12 cellular contexts compared by ENCODE assay signal in genomic region chr11:69156673-69157155, GRCh38. TPM values are rescaled to one million over a fixed set of nuclear protein-coding genes. Genes with fewer than 3 reads are reported as not detected.
DNase-seq lines count a peak whose midpoint lies in the region; ATAC-seq, FAIRE-seq and TF ChIP-seq lines count a peak whose summit lies in the region.
"Had no signal": no experiment of that assay in that cellular context is flagged by ENCODE, and none has a peak within 500 bp of the region (broad histone marks: within the 10 kb centered on the region; RNA-seq: fewer than 3 reads in every experiment).

No MANE protein-coding gene starts in this region.

- no peaks in the 10 kb centered on the region for H3K36me3 ChIP-seq in IMR-90 (ENCODE audit: control insufficient read depth, insufficient read depth, low read length)
- H3K36me3 ChIP-seq in endodermal cell (ENCODE audit: control insufficient read depth, insufficient read depth, low read length) = no peaks in the 10 kb centered on the region
- H3K36me3 ChIP-seq in adrenal gland (replicated peaks in 1 of 2) = no peaks in the 10 kb centered on the region
- H3K36me3 ChIP-seq: BLaER1 had no signal

- H2AFZ ChIP-seq in IMR-90 (replicated peaks; ENCODE audit: low read length, poor library complexity) = peak overlapping the region; percentile 83

- no peak for FAIRE-seq in A549 (lab: Jason Lieb, UNC)
- FAIRE-seq: GM12891 had no signal

- H3K36me3 Mint-ChIP-seq in endodermal cell (ENCODE audit: low read depth) (no peaks in the 10 kb centered on the region), neural crest cell (ENCODE audit: low read depth) (peaks cover 4% of the 10 kb centered on the region), chondrocyte (ENCODE audit: low read depth) (no peaks in the 10 kb centered on the region)
- peaks cover 0 to 10% of the 10 kb centered on the region in 2 donors for H3K36me3 Mint-ChIP-seq in stimulated activated naive B cell treated with anti-CD40 and anti-IgM and Interleukin-4, amounts not matched to agents 10 μg/mL and 1 μg/mL and 100 μg/mL, for 72 hours
- H3K36me3 Mint-ChIP-seq: activated naive CD8-positive, alpha-beta T cell treated with anti-CD3 and anti-CD28 coated beads, Interleukin-2, amount 10 ng/mL, durations not matched to agents 7 days and 5 days had no signal

- H4K5ac ChIP-seq in IMR-90 (ENCODE audit: low read depth, low read length) = peak overlapping the region; percentile 81

- DNase-seq in A549 (ENCODE audit: low read depth in 1 of 2, low spot score in 1 of 2) = no peak
- peak; percentile 29 for DNase-seq in IMR-90
- no peak for DNase-seq in endodermal cell
- peak; percentile 34 for DNase-seq in neural crest cell (ENCODE audit: low read depth, low spot score)
- DNase-seq in adrenal gland = no peak
- DNase-seq in chondrocyte (ENCODE audit: low spot score) = no peak
- no peak for DNase-seq in RPMI8226
- no peak for DNase-seq in stimulated activated naive B cell treated with anti-CD40 and anti-IgM and Interleukin-4, amounts not matched to agents 10 μg/mL and 1 μg/mL and 100 μg/mL, for 72 hours
- DNase-seq: activated naive CD8-positive, alpha-beta T cell treated with anti-CD3 and anti-CD28 coated beads, Interleukin-2, amount 10 ng/mL, durations not matched to agents 7 days and 5 days; mesendoderm had no signal

- no peak for TF ChIP-seq RAD21 in A549 (conservative IDR thresholded peaks at IDR 0.05 in 1 of 2, IDR thresholded peaks at IDR 0.05 in 1 of 2)
- TF ChIP-seq RAD21 in IMR-90 (IDR thresholded peaks at IDR 0.05; ENCODE audit: low read length) = no peak

- WGBS in A549 (ENCODE audit: missing lambda C conversion rate) = 78% methylated on average over 14 of the region's 15 CpGs
- WGBS in IMR-90 (ENCODE audit: extremely low coverage in 2 of 2, insufficient read length in 1 of 2), 2 experiments = no CpG with 5 or more reads among the region's 15 CpGs
- 92 to 94% methylated on average over 7 to 15 of the region's 15 CpGs for WGBS in endodermal cell (ENCODE audit: insufficient coverage in 1 of 2, insufficient read length in 1 of 2), 2 experiments
- 82 to 87% (median 86%) methylated on average over 6 to 15 of the region's 15 CpGs for WGBS in adrenal gland, 4 donors

- H3K27ac Mint-ChIP-seq in endodermal cell (no peak overlapping the region), neural crest cell (ENCODE audit: unreplicated experiment) (peak overlapping the region; percentile 99), chondrocyte (ENCODE audit: unreplicated experiment) (no peak overlapping the region)
- H3K27ac Mint-ChIP-seq in stimulated activated naive B cell treated with anti-CD40 and anti-IgM and Interleukin-4, amounts not matched to agents 10 μg/mL and 1 μg/mL and 100 μg/mL, for 72 hours = no peak overlapping the region
- H3K27ac Mint-ChIP-seq: activated naive CD8-positive, alpha-beta T cell treated with anti-CD3 and anti-CD28 coated beads, Interleukin-2, amount 10 ng/mL, durations not matched to agents 7 days and 5 days had no signal

- H3K18ac ChIP-seq in IMR-90 (ENCODE audit: low read depth, low read length) = peak overlapping the region; percentile 67; the same call in 1 of the 2 replicates

- dilution Hi-C loops in IMR-90 (cut with HindIII; ENCODE audit: low sequenced_read_pairs, unreplicated experiment) = no loop called here

- no TSS peak for BruUV-seq in IMR-90 (replicated peaks; lab: Mats Ljungman, UMichigan)

- H3K4me3 Mint-ChIP-seq in endodermal cell = no peak overlapping the region
- peak overlapping the region; percentile 78 for H3K4me3 Mint-ChIP-seq in neural crest cell
- no peak overlapping the region for H3K4me3 Mint-ChIP-seq in chondrocyte (ENCODE audit: unreplicated experiment)
- H3K4me3 Mint-ChIP-seq in stimulated activated naive B cell treated with anti-CD40 and anti-IgM and Interleukin-4, amounts not matched to agents 10 μg/mL and 1 μg/mL and 100 μg/mL, for 72 hours = peak overlapping the region in 1 of 2 donors; percentile 41
- H3K4me3 Mint-ChIP-seq: activated naive CD8-positive, alpha-beta T cell treated with anti-CD3 and anti-CD28 coated beads, Interleukin-2, amount 10 ng/mL, durations not matched to agents 7 days and 5 days had no signal

- H3K4me2 ChIP-seq in A549 = peak overlapping the region; percentile 42; the same call in 2 of the 3 replicates
- no peak overlapping the region; the same call in 1 of the 2 replicates for H3K4me2 ChIP-seq in IMR-90 (ENCODE audit: low read depth, low read length)
- H3K4me2 ChIP-seq: BLaER1 had no signal

- H3K9me3 ChIP-seq in A549 = no peaks in the 10 kb centered on the region
- no peaks in the 10 kb centered on the region for H3K9me3 ChIP-seq in IMR-90 (ENCODE audit: control insufficient read depth, insufficient read depth, low read length)
- no peaks in the 10 kb centered on the region for H3K9me3 ChIP-seq in endodermal cell (ENCODE audit: control insufficient read depth, low read length)
- no peaks in the 10 kb centered on the region for H3K9me3 ChIP-seq in adrenal gland (replicated peaks in 1 of 3)
- H3K9me3 ChIP-seq: BLaER1 had no signal

- peak overlapping the region; percentile 73; the same call in 1 of the 3 replicates for H2BK15ac ChIP-seq in IMR-90 (ENCODE audit: low read depth, low read length)

- intact Hi-C loops in IMR-90 (cut with micrococcal nuclease) (no loop called here), adrenal gland (cut with DNase I) (no loop called here)

- H3K14ac ChIP-seq in IMR-90 (replicated peaks; ENCODE audit: low read depth, low read length) = peak overlapping the region; percentile 83

- TF ChIP-seq POLR2A in A549 (IDR thresholded peaks at IDR 0.05; ENCODE audit: low read length) (no peak), IMR-90 (IDR thresholded peaks at IDR 0.05; ENCODE audit: low read depth, low read length) (no peak), adrenal gland (IDR thresholded peaks at IDR 0.05) (no peak)

- H3K9me3 Mint-ChIP-seq in endodermal cell (no peaks in the 10 kb centered on the region), neural crest cell (peaks cover 3% of the 10 kb centered on the region), chondrocyte (ENCODE audit: low read depth) (no peaks in the 10 kb centered on the region)
- H3K9me3 Mint-ChIP-seq in stimulated activated naive B cell treated with anti-CD40 and anti-IgM and Interleukin-4, amounts not matched to agents 10 μg/mL and 1 μg/mL and 100 μg/mL, for 72 hours = no peaks in the 10 kb centered on the region
- H3K9me3 Mint-ChIP-seq: activated naive CD8-positive, alpha-beta T cell treated with anti-CD3 and anti-CD28 coated beads, Interleukin-2, amount 10 ng/mL, durations not matched to agents 7 days and 5 days had no signal

- in situ Hi-C loops in IMR-90 (cut with MboI; ENCODE audit: low sequenced_read_pairs) = no loop called here

- H3K4me1 Mint-ChIP-seq in endodermal cell (peaks cover 20% of the 10 kb centered on the region), neural crest cell (peaks cover 68% of the 10 kb centered on the region), chondrocyte (ENCODE audit: low read depth) (peaks cover 37% of the 10 kb centered on the region)
- peaks cover 16 to 31% of the 10 kb centered on the region in 2 donors for H3K4me1 Mint-ChIP-seq in stimulated activated naive B cell treated with anti-CD40 and anti-IgM and Interleukin-4, amounts not matched to agents 10 μg/mL and 1 μg/mL and 100 μg/mL, for 72 hours
- H3K4me1 Mint-ChIP-seq: activated naive CD8-positive, alpha-beta T cell treated with anti-CD3 and anti-CD28 coated beads, Interleukin-2, amount 10 ng/mL, durations not matched to agents 7 days and 5 days had no signal

- peak overlapping the region; percentile 80 for H4K91ac ChIP-seq in IMR-90 (ENCODE audit: insufficient read depth, low read depth, low read length)

- peak overlapping the region; percentile 43; the same call in 1 of the 2 replicates for H2BK20ac ChIP-seq in IMR-90 (ENCODE audit: low read depth, low read length)

- peak overlapping the region; percentile 52 to 80 for H4K8ac ChIP-seq in IMR-90 (ENCODE audit: low read depth in 2 of 2, low read length in 2 of 2)

- peak overlapping the region; percentile 83 for H2AK9ac ChIP-seq in IMR-90 (replicated peaks; ENCODE audit: low read depth, low read length, poor library complexity)

- no peaks in the 10 kb centered on the region for H4K20me1 ChIP-seq in IMR-90 (ENCODE audit: insufficient read depth, low read length)

- TF ChIP-seq EP300 in A549 (IDR thresholded peaks at IDR 0.05) = no peak

- peak overlapping the region; percentile 97 for H2AK5ac ChIP-seq in IMR-90 (ENCODE audit: low read depth, low read length)

- peak overlapping the region; percentile 20; the same call in 1 of the 2 replicates for H3K9ac ChIP-seq in IMR-90 (ENCODE audit: low read depth, low read length)
- H3K9ac ChIP-seq in endodermal cell (ENCODE audit: extremely low read depth, low read length, poor library complexity, severe bottlenecking) = no peak overlapping the region
- H3K9ac ChIP-seq: BLaER1 had no signal

- peaks cover 3% of the 10 kb centered on the region for H3K9me1 ChIP-seq in IMR-90 (ENCODE audit: insufficient read depth, low read length)

- no peaks in the 10 kb centered on the region for H3K79me1 ChIP-seq in IMR-90 (ENCODE audit: low read depth in 1 of 2, low read length in 2 of 2)

- H2BK5ac ChIP-seq in IMR-90 (ENCODE audit: low read depth, low read length, poor library complexity, severe bottlenecking) = no peak overlapping the region

- H3K4me3 ChIP-seq in A549 (no peak overlapping the region), IMR-90 (ENCODE audit: insufficient read depth, low read depth, low read length) (no peak overlapping the region), endodermal cell (ENCODE audit: low read length) (no peak overlapping the region), adrenal gland (no peak overlapping the region)
- H3K4me3 ChIP-seq: BLaER1 had no signal

- H2BK120ac ChIP-seq in IMR-90 (ENCODE audit: low read depth, low read length) = peak overlapping the region; percentile 75

- CTCF ChIA-PET in A549 (lab: Yijun Ruan, JAX) (interaction anchor here (1.0 to 4.2 kb wide), 5 partner anchors 11 to 112 kb away, joined by 3 to 21 read pairs (median 3); no protein-coding TSS in a partner anchor), IMR-90 (lab: Yijun Ruan, JAX) (no interaction called here)

- H3K4me1 ChIP-seq in A549 = peaks cover 10% of the 10 kb centered on the region; the same call in 2 of the 3 replicates
- peaks cover 20% of the 10 kb centered on the region for H3K4me1 ChIP-seq in IMR-90 (ENCODE audit: control insufficient read depth, insufficient read depth, low read length)
- H3K4me1 ChIP-seq in endodermal cell (ENCODE audit: control insufficient read depth, insufficient read depth, low read length) = no peaks in the 10 kb centered on the region
- H3K4me1 ChIP-seq in adrenal gland (replicated peaks in 1 of 2) = no peaks in the 10 kb centered on the region

- TF ChIP-seq CTCF in A549 (IDR thresholded peaks at IDR 0.05) (no peak), IMR-90 (conservative IDR thresholded peaks at IDR 0.05; ENCODE audit: low read depth, low read length) (no peak), endodermal cell (conservative IDR thresholded peaks at IDR 0.05) (no peak), neural crest cell (conservative IDR thresholded peaks at IDR 0.05) (no peak), adrenal gland (IDR thresholded peaks at IDR 0.05) (no peak), chondrocyte (IDR thresholded peaks at IDR 0.05) (no peak)

- POLR2A ChIA-PET in A549 (lab: Yijun Ruan, JAX) (no interaction called here), IMR-90 (lab: Charles Lee; ENCODE audit: unreplicated experiment) (no interaction called here)

- H3K23ac ChIP-seq in IMR-90 (ENCODE audit: low read depth, low read length) = peak overlapping the region; percentile 47; the same call in 1 of the 2 replicates

- H3K27me3 Mint-ChIP-seq in endodermal cell (ENCODE audit: insufficient read depth) = peaks cover 2% of the 10 kb centered on the region
- H3K27me3 Mint-ChIP-seq in neural crest cell (ENCODE audit: low read depth) = peaks cover 3% of the 10 kb centered on the region
- peaks cover 2% of the 10 kb centered on the region for H3K27me3 Mint-ChIP-seq in chondrocyte (ENCODE audit: low read depth)
- H3K27me3 Mint-ChIP-seq in stimulated activated naive B cell treated with anti-CD40 and anti-IgM and Interleukin-4, amounts not matched to agents 10 μg/mL and 1 μg/mL and 100 μg/mL, for 72 hours = peaks cover 6 to 9% of the 10 kb centered on the region in 2 donors
- H3K27me3 Mint-ChIP-seq: activated naive CD8-positive, alpha-beta T cell treated with anti-CD3 and anti-CD28 coated beads, Interleukin-2, amount 10 ng/mL, durations not matched to agents 7 days and 5 days had no signal

- H3K56ac ChIP-seq in IMR-90 (ENCODE audit: extremely low read depth, insufficient read depth, low read length) = no peak overlapping the region

- peak overlapping the region in 1 of 2 experiments; percentile 55; a peak in 4 of 6 replicates for H3K27ac ChIP-seq in A549
- peak overlapping the region; percentile 49 for H3K27ac ChIP-seq in IMR-90 (ENCODE audit: insufficient read depth, low read length)
- peak overlapping the region; percentile 95 for H3K27ac ChIP-seq in endodermal cell (ENCODE audit: low read depth, low read length)
- no peak overlapping the region for H3K27ac ChIP-seq in adrenal gland
- H3K27ac ChIP-seq: BLaER1 had no signal

- ATAC-seq in A549 (peak in 1 of 2 experiments; percentile 42; a peak in 3 of 6 replicates), IMR-90 (ENCODE audit: low read depth) (peak; percentile 52)
- no peak for ATAC-seq in stimulated activated naive B cell treated with anti-CD40 and anti-IgM and Interleukin-4, amounts not matched to agents 10 μg/mL and 1 μg/mL and 100 μg/mL, for 72 hours (replicated peaks)

- H3K4ac ChIP-seq in IMR-90 (ENCODE audit: low read depth, low read length) = peak overlapping the region; percentile 85

- no peaks in the 10 kb centered on the region for H3K27me3 ChIP-seq in IMR-90 (ENCODE audit: control insufficient read depth, insufficient read depth, low read length)
- no peaks in the 10 kb centered on the region for H3K27me3 ChIP-seq in endodermal cell (ENCODE audit: control insufficient read depth, insufficient read depth, low read length, poor library complexity, severe bottlenecking)
- no peaks in the 10 kb centered on the region for H3K27me3 ChIP-seq in adrenal gland

RNA-seq across cellular contexts. Expression of gene SMIM38, which starts 1.0 kb away (rescaled TPM):
- polyA plus RNA-seq in A549 (2011; rRNA removed) = 0.08 and 0.24 TPM in 2 replicates
- polyA plus RNA-seq in A549 (2012; cell fraction: cytosol; rRNA removed) = 0.01 TPM in 2 replicates
- 0.23 and 0.27 TPM in 2 replicates for polyA plus RNA-seq in A549 (2012; cell fraction: nucleus; rRNA removed)
- 0.05 to 0.08 TPM in 2 of 3 replicates, not detected in the other for polyA plus RNA-seq in A549 (2017; fragmentation: RNase III; extraction: RNeasy Plus Mini Kit Qiagen cat#74134 plus additional on column Dnase treatment)
- polyA minus RNA-seq in A549 (2011; rRNA and poly(A)+ RNA removed) = 0.15 and 0.21 TPM in 2 replicates
- under 0.01 and 0.28 TPM in 2 replicates for total RNA-seq in IMR-90 (2012; rRNA removed)
- 0.05 and 0.07 TPM in 2 replicates for polyA plus RNA-seq in IMR-90 (2012; rRNA removed)
- 0.02 and 0.03 TPM in 2 replicates for polyA plus RNA-seq in IMR-90 (2012; cell fraction: cytosol; rRNA removed)
- polyA plus RNA-seq in IMR-90 (2012; cell fraction: nucleus; rRNA removed; ENCODE audit: low replicate concordance) = 0.56 and 0.64 TPM in 2 replicates
- under 1 TPM; 0.20 to 0.64 TPM for total RNA-seq in endodermal cell
- 0.18 TPM for polyA plus RNA-seq in endodermal cell (2013, experiment 1 of 2)
- polyA plus RNA-seq in endodermal cell (2013, experiment 2 of 2) = not detected
- total RNA-seq in neural crest cell = 1.1 and 1.4 TPM in 2 replicates
- under 1 TPM in 6 of 8 donors, not detected in 2; 0.11 to 0.26 (median 0.16) TPM for total RNA-seq in adrenal gland
- polyA plus RNA-seq in adrenal gland = under 1 TPM in 1 of 3 donors, not detected in 2; 0.16 TPM
- 0.12 to 0.60 TPM (median 0.41 TPM) in 3 replicates for total RNA-seq in chondrocyte

Comparison
In these comparisons a context has a peak if more than half of its experiments do, and no peak if none do; other contexts are left out.
1. DNase-seq: peak in IMR-90 (single experiment) and neural crest cell (single experiment); none in A549 (0 of 2), endodermal cell (single experiment), adrenal gland (0 of 7), chondrocyte (single experiment), RPMI8226 (single experiment) and stimulated activated naive B cell treated with anti-CD40 and anti-IgM and Interleukin-4, amounts not matched to agents 10 μg/mL and 1 μg/mL and 100 μg/mL, for 72 hours (single experiment).
2. H3K27ac ChIP-seq: peak in IMR-90 (single experiment) and endodermal cell (single experiment); none in adrenal gland (0 of 5).